5 cellular contexts compared by ENCODE assay signal in the genomic region with DNA sequence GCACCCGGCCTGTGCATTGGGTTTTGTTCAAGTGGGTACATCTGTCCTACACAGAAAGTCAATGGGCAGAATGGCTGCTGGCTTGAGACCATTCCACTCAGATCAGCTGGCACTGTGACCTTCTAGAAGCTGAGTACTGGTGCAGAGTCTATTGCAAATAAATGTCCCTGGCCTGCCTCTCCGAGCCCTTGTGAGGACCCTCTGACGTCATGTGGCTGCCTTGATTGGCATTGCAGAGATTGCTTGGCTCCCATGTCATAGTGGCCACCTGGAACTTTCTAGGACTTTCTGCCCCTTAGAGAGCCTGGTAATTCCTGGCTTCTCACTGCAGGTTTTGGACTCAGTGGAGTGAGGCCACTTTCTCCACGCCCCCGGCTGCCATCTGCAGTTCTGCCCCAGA.
"Had no signal": no experiment of that assay in that cellular context is flagged by ENCODE, and none has a peak within 500 bp of the region (broad histone marks: within the 10 kb centered on the region; RNA-seq: fewer than 3 reads in every experiment).

No MANE protein-coding gene starts in this region.

- H3K4me3 ChIP-seq: K562 had no signal

- ATAC-seq: K562 had no signal

- DNase-seq: IMR-90, KBM-7 had no signal

- H3K27ac ChIP-seq: HL-60 had no signal

- FAIRE-seq: HTR-8/SVneo, K562 had no signal
